Comparison of ENCODE assay signal across 34 cellular contexts in genomic region chr18:72648079-72648478, GRCh38.
"Had no signal": no experiment of that assay in that cellular context is flagged by ENCODE, and none has a peak within 500 bp of the region (broad histone marks: within the 10 kb centered on the region; RNA-seq: fewer than 3 reads in every experiment).

No MANE protein-coding gene starts in this region.

- H3K4me3 ChIP-seq: adrenal gland, ascending aorta, body of pancreas, breast epithelium, cardiac muscle cell had no signal

- FAIRE-seq: astrocyte, bronchial epithelial cell had no signal

- H3K9me3 ChIP-seq: adrenal gland, ascending aorta, body of pancreas, breast epithelium had no signal

- ATAC-seq: activated naive CD4-positive, alpha-beta T cell treated with anti-CD3 and anti-CD28 coated beads, Interleukin-2, amount 50 U/mL, for 72 hours; activated naive CD8-positive, alpha-beta T cell treated with anti-CD3 and anti-CD28 coated beads, Interleukin-2, amount 50 U/mL, for 24 hours; activated T-cell treated with anti-CD3 and anti-CD28 coated beads, Interleukin-2, amount 50 U/mL, for 4 hours; activated T-cell treated with anti-CD3 and anti-CD28 coated beads, Interleukin-2, amount 50 U/mL, for 72 hours; activated T-helper 17 cell treated with anti-CD3 and anti-CD28 coated beads, Interleukin-2, amount 50 U/mL, for 72 hours; body of pancreas had no signal

- H3K4me1 ChIP-seq: adrenal gland, ascending aorta, body of pancreas, breast epithelium had no signal

- DNase-seq: activated effector memory CD4-positive, alpha-beta T cell treated with anti-CD3 and anti-CD28 coated beads, Interleukin-2, amount 50 U/mL, for 16 hours; activated effector memory CD4-positive, alpha-beta T cell treated with Interleukin-2 at 50 U/mL for 16 hours; activated gamma-delta T cell; activated gamma-delta T cell treated with Interleukin-2 at 50 U/mL for 16 hours; activated naive CD4-positive, alpha-beta T cell; activated naive CD4-positive, alpha-beta T cell treated with anti-CD3 and anti-CD28 coated beads for 36 hours; activated naive CD4-positive, alpha-beta T cell treated with anti-CD3 and anti-CD28 coated beads, Interleukin-2, amount 10 ng/mL, durations not matched to agents 7 days and 5 days; activated naive CD4-positive, alpha-beta T cell treated with anti-CD3 and anti-CD28 coated beads, Interleukin-2, amount 50 U/mL, for 16 hours; activated naive CD4-positive, alpha-beta T cell treated with Interleukin-2 at 50 U/mL for 16 hours; activated naive CD8-positive, alpha-beta T cell treated with anti-CD3 and anti-CD28 coated beads for 36 hours; activated naive CD8-positive, alpha-beta T cell treated with anti-CD3 and anti-CD28 coated beads, Interleukin-2, amount 10 ng/mL, durations not matched to agents 7 days and 5 days; activated naive CD8-positive, alpha-beta T cell treated with anti-CD3 and anti-CD28 coated beads, Interleukin-2, amount 50 U/mL, for 24 hours; activated T-cell treated with anti-CD3 and anti-CD28 coated beads, Interleukin-2, amount 50 U/mL, for 1 hour; activated T-cell treated with anti-CD3 and anti-CD28 coated beads, Interleukin-2, amount 50 U/mL, for 24 hours; activated T-cell treated with anti-CD3 and anti-CD28 coated beads, Interleukin-2, amount 50 U/mL, for 4 hours; activated T-cell treated with anti-CD3 and anti-CD28 coated beads, Interleukin-2, amount 50 U/mL, for 48 hours; activated T-cell treated with anti-CD3 and anti-CD28 coated beads, Interleukin-2, amount 50 U/mL, for 72 hours; adrenal gland; amniotic stem cell; amygdala; anterior cingulate cortex; aorta; body of pancreas; brain microvascular endothelial cell; caudate nucleus; central memory CD4-positive, alpha-beta T cell; cerebellar nuclear complex had no signal

- H3K36me3 ChIP-seq: adrenal gland, ascending aorta, brain microvascular endothelial cell, breast epithelium, cardiac muscle cell had no signal

- H3K27ac ChIP-seq: adrenal gland, ascending aorta, body of pancreas, brain microvascular endothelial cell, breast epithelium, cardiac muscle cell had no signal

- H3K27me3 ChIP-seq: adrenal gland, ascending aorta, body of pancreas, brain microvascular endothelial cell, breast epithelium, cardiac muscle cell had no signal
